9 cellular contexts compared by ENCODE assay signal in genomic region chr6:47741807-47742206, GRCh38. TPM values are rescaled to one million over a fixed set of nuclear protein-coding genes. Genes with fewer than 3 reads are reported as not detected.
A peak's percentile ranks its signal among the peaks of the same experiment; 100 is the strongest.
DNase-seq lines count a peak whose midpoint lies in the region; ATAC-seq, FAIRE-seq and TF ChIP-seq lines count a peak whose summit lies in the region.
"Had no signal": no experiment of that assay in that cellular context is flagged by ENCODE, and none has a peak within 500 bp of the region (broad histone marks: within the 10 kb centered on the region; RNA-seq: fewer than 3 reads in every experiment).

No MANE protein-coding gene starts in this region.

- H3K9me3 ChIP-seq in GM12878 (replicated peaks; ENCODE audit: control insufficient read depth, insufficient read depth, low read length) (no peaks in the 10 kb centered on the region), neural progenitor cell (ENCODE audit: low read depth) (no peaks in the 10 kb centered on the region)
- no peaks in the 10 kb centered on the region for H3K9me3 ChIP-seq in CD4-positive, alpha-beta T cell (ENCODE audit: control insufficient read depth, low read length)
- H3K9me3 ChIP-seq: SJSA1 had no signal

- FAIRE-seq in GM18507 (lab: Jason Lieb, UNC), result peak; percentile 26
- no peak for FAIRE-seq in GM12878 (lab: Jason Lieb, UNC)

- H3K4me1 ChIP-seq in GM12878 (ENCODE audit: control insufficient read depth, insufficient read depth, low read length), result peaks cover 4% of the 10 kb centered on the region; the same call in 1 of the 2 replicates
- no peaks in the 10 kb centered on the region for H3K4me1 ChIP-seq in neural progenitor cell
- H3K4me1 ChIP-seq: SJSA1 had no signal

- no peak overlapping the region for H3K4me3 ChIP-seq in GM12878
- H3K4me3 ChIP-seq in neural progenitor cell, result no peak overlapping the region
- H3K4me3 ChIP-seq in foreskin fibroblast (ENCODE audit: low read depth in 1 of 2, low read length in 2 of 2), result no peak overlapping the region
- H3K4me3 ChIP-seq: SJSA1 had no signal

- no peaks in the 10 kb centered on the region for H4K20me1 ChIP-seq in GM12878 (ENCODE audit: control insufficient read depth, insufficient read depth)
- no peaks in the 10 kb centered on the region for H4K20me1 ChIP-seq in neural progenitor cell (ENCODE audit: low read depth)

- intact Hi-C loops in GM12878 (cut with micrococcal nuclease; ENCODE audit: unreplicated experiment), result no loop called here
- intact Hi-C loops in CD4-positive, alpha-beta T cell (cut with DNase I, micrococcal nuclease), result no loop called here

- TF ChIP-seq POLR2A in GM12878 (IDR thresholded peaks at IDR 0.05; ENCODE audit: low read depth, low read length), result no peak

- CTCF ChIA-PET in GM12878 (lab: Yijun Ruan, JAX), result interaction anchor here (0.8 to 1.6 kb wide), 3 partner anchors 8 to 110 kb away, joined by 4 to 6 read pairs (median 4); partner anchors contain the start of gene OPN5
- CTCF ChIA-PET in CD4-positive, alpha-beta T cell (lab: Charles Lee), result interaction anchor here (0.9 kb wide), 1 partner anchor 46 kb away, joined by 4 read pairs; no protein-coding TSS in a partner anchor
- CTCF ChIA-PET in activated CD4-positive, alpha-beta memory T cell treated with anti-CD3 and anti-CD28 coated beads, Interleukin-2, amount 10 ng/mL, durations not matched to agents 7 days and 5 days (lab: Charles Lee), result interaction anchor here (0.6 kb wide), 1 partner anchor 10 kb away, joined by 4 read pairs; no protein-coding TSS in a partner anchor

- no peak overlapping the region for H3K4me2 ChIP-seq in GM12878 (ENCODE audit: control insufficient read depth, insufficient read depth)
- H3K4me2 ChIP-seq in neural progenitor cell, result no peak overlapping the region

- no peaks in the 10 kb centered on the region for H3K4me1 Mint-ChIP-seq in neural progenitor cell
- no peaks in the 10 kb centered on the region for H3K4me1 Mint-ChIP-seq in CD4-positive, alpha-beta T cell (ENCODE audit: low read depth)
- no peaks in the 10 kb centered on the region for H3K4me1 Mint-ChIP-seq in activated CD4-positive, alpha-beta memory T cell treated with anti-CD3 and anti-CD28 coated beads, Interleukin-2, amount 10 ng/mL, durations not matched to agents 7 days and 5 days

- SMC1A ChIA-PET in GM12878 (lab: Charles Lee; ENCODE audit: uncharacterized antibody, unreplicated experiment), result interaction anchor here (1.2 to 2.0 kb wide), 3 partner anchors 10 to 328 kb away, joined by 4 to 6 read pairs (median 6); no protein-coding TSS in a partner anchor

- no peak overlapping the region for H2AFZ ChIP-seq in GM12878 (ENCODE audit: control insufficient read depth, low read depth, low read length)
- H2AFZ ChIP-seq in neural progenitor cell (replicated peaks), result peak overlapping the region; percentile 4

- in situ Hi-C loops in GM12878 (cut with MboI), result no loop called here

- H3K79me2 ChIP-seq in GM12878 (ENCODE audit: control insufficient read depth, insufficient read depth, low read length), result no peaks in the 10 kb centered on the region
- H3K79me2 ChIP-seq in neural progenitor cell (ENCODE audit: low read depth), result no peaks in the 10 kb centered on the region

- RAD21 ChIA-PET in GM12878 (lab: Charles Lee; ENCODE audit: unreplicated experiment), result no interaction called here

- no peak overlapping the region for H3K4me3 Mint-ChIP-seq in neural progenitor cell
- no peak overlapping the region for H3K4me3 Mint-ChIP-seq in CD4-positive, alpha-beta T cell
- no peak overlapping the region for H3K4me3 Mint-ChIP-seq in activated CD4-positive, alpha-beta memory T cell treated with anti-CD3 and anti-CD28 coated beads, Interleukin-2, amount 10 ng/mL, durations not matched to agents 7 days and 5 days

- H3K27ac Mint-ChIP-seq in neural progenitor cell, result no peak overlapping the region
- no peak overlapping the region for H3K27ac Mint-ChIP-seq in CD4-positive, alpha-beta T cell
- H3K27ac Mint-ChIP-seq in activated CD4-positive, alpha-beta memory T cell treated with anti-CD3 and anti-CD28 coated beads, Interleukin-2, amount 10 ng/mL, durations not matched to agents 7 days and 5 days, result no peak overlapping the region

- TF ChIP-seq CTCF in GM12878 (IDR thresholded peaks at IDR 0.05 in 2 of 3, conservative IDR thresholded peaks at IDR 0.05 in 1 of 3; ENCODE audit: control insufficient read depth in 2 of 3, extremely low read depth in 1 of 3, insufficient read depth in 1 of 3, low read depth in 3 of 3, low read length in 3 of 3) (no peak), neural progenitor cell (IDR thresholded peaks at IDR 0.05) (no peak), foreskin fibroblast (IDR thresholded peaks at IDR 0.05; ENCODE audit: low read depth, low read length) (no peak)
- TF ChIP-seq CTCF in CD4-positive, alpha-beta T cell (IDR thresholded peaks at IDR 0.05), result no peak

- H3K27me3 ChIP-seq in GM12878 (replicated peaks in 1 of 2; ENCODE audit: control insufficient read depth in 2 of 2, insufficient read depth in 2 of 2, low read length in 1 of 2) (no peaks in the 10 kb centered on the region), neural progenitor cell (no peaks in the 10 kb centered on the region)
- H3K27me3 ChIP-seq in CD4-positive, alpha-beta T cell (ENCODE audit: control insufficient read depth, insufficient read depth, low read length), result no peaks in the 10 kb centered on the region
- H3K27me3 ChIP-seq: SJSA1 had no signal

- no peak overlapping the region for H3K9ac ChIP-seq in GM12878 (ENCODE audit: control insufficient read depth, insufficient read depth, low read length)
- H3K9ac ChIP-seq in neural progenitor cell, result no peak overlapping the region

- DNase-seq in GM18507 (ENCODE audit: extremely low spot score, insufficient read length, low read depth), result no peak
- DNase-seq in GM12878 (ENCODE audit: low read depth, low spot score), result no peak
- DNase-seq in neural progenitor cell (ENCODE audit: low spot score), result no peak
- DNase-seq in foreskin fibroblast, result no peak
- DNase-seq in CD4-positive, alpha-beta T cell, result no peak
- DNase-seq in activated CD4-positive, alpha-beta memory T cell treated with anti-CD3 and anti-CD28 coated beads, Interleukin-2, amount 10 ng/mL, durations not matched to agents 7 days and 5 days, result no peak
- no peak for DNase-seq in activated naive CD4-positive, alpha-beta T cell treated with Interleukin-2 at 50 U/mL for 16 hours

- no peaks in the 10 kb centered on the region for H3K9me3 Mint-ChIP-seq in neural progenitor cell
- H3K9me3 Mint-ChIP-seq in CD4-positive, alpha-beta T cell, result no peaks in the 10 kb centered on the region
- no peaks in the 10 kb centered on the region for H3K9me3 Mint-ChIP-seq in activated CD4-positive, alpha-beta memory T cell treated with anti-CD3 and anti-CD28 coated beads, Interleukin-2, amount 10 ng/mL, durations not matched to agents 7 days and 5 days

- TF ChIP-seq RAD21 in GM12878 (IDR thresholded peaks at IDR 0.05; ENCODE audit: insufficient read depth, low read depth, low read length), result no peak

- no peaks in the 10 kb centered on the region for H3F3A ChIP-seq in neural progenitor cell (ENCODE audit: low read depth)

- H3K36me3 Mint-ChIP-seq in neural progenitor cell, result no peaks in the 10 kb centered on the region
- H3K36me3 Mint-ChIP-seq in CD4-positive, alpha-beta T cell (ENCODE audit: low read depth), result no peaks in the 10 kb centered on the region
- no peaks in the 10 kb centered on the region for H3K36me3 Mint-ChIP-seq in activated CD4-positive, alpha-beta memory T cell treated with anti-CD3 and anti-CD28 coated beads, Interleukin-2, amount 10 ng/mL, durations not matched to agents 7 days and 5 days (ENCODE audit: low read depth)

- peak; percentile 22 to 49; a peak in 2 of 4 replicates for TF ChIP-seq EP300 in GM12878 (IDR thresholded peaks at IDR 0.05; ENCODE audit: borderline replicate concordance in 1 of 2, control insufficient read depth in 1 of 2, low read depth in 2 of 2, low read length in 2 of 2)

- H3K27ac ChIP-seq in GM12878 (ENCODE audit: control insufficient read depth, insufficient read depth), result no peak overlapping the region
- H3K27ac ChIP-seq in neural progenitor cell, result no peak overlapping the region
- no peak overlapping the region for H3K27ac ChIP-seq in CD4-positive, alpha-beta T cell (ENCODE audit: low read depth, low read length)
- H3K27ac ChIP-seq: SJSA1 had no signal

- POLR2A ChIA-PET in GM12878 (lab: Charles Lee), result no interaction called here
- POLR2A ChIA-PET in CD4-positive, alpha-beta T cell (lab: Charles Lee), result no interaction called here
- POLR2A ChIA-PET in activated CD4-positive, alpha-beta memory T cell treated with anti-CD3 and anti-CD28 coated beads, Interleukin-2, amount 10 ng/mL, durations not matched to agents 7 days and 5 days (lab: Charles Lee), result no interaction called here

- H3K36me3 ChIP-seq in GM12878 (ENCODE audit: control insufficient read depth in 2 of 2, insufficient read depth in 2 of 2, low read length in 1 of 2), result no peaks in the 10 kb centered on the region
- H3K36me3 ChIP-seq in neural progenitor cell, result no peaks in the 10 kb centered on the region
- H3K36me3 ChIP-seq: SJSA1 had no signal

- H3K27me3 Mint-ChIP-seq in neural progenitor cell (ENCODE audit: insufficient read depth, low read depth), result peaks cover 2% of the 10 kb centered on the region
- H3K27me3 Mint-ChIP-seq in CD4-positive, alpha-beta T cell, result no peaks in the 10 kb centered on the region
- H3K27me3 Mint-ChIP-seq in activated CD4-positive, alpha-beta memory T cell treated with anti-CD3 and anti-CD28 coated beads, Interleukin-2, amount 10 ng/mL, durations not matched to agents 7 days and 5 days, result no peaks in the 10 kb centered on the region

- ATAC-seq in HG02852 (IDR thresholded peaks at IDR 0.05; ENCODE audit: unreplicated experiment) (peak; percentile 74), GM12878 (peak; percentile 80)
- ATAC-seq in CD4-positive, alpha-beta T cell (ENCODE audit: poor library complexity), result no peak

- BruUV-seq in GM12878 (replicated peaks; lab: Mats Ljungman, UMichigan), result no TSS peak

- 21% methylated on average over 2 of the region's 2 CpGs for WGBS in GM12878 (ENCODE audit: insufficient coverage, insufficient replicate concordance, low lambda C conversion rate, missing lambda C conversion rate)

RNA-seq across cellular contexts. Expression of gene OPN5, which starts 40.0 kb away (rescaled TPM):
- not detected in 2 replicates for total RNA-seq in GM12878 (2013; cell fraction: nucleolus; rRNA removed)
- total RNA-seq in GM12878 (2014; rRNA removed) (not detected in 2 replicates), GM12878 (2014; rRNA removed; fragmentation: Illumina TruSeq; extraction: Trizol) (not detected in 2 replicates), GM12878 (2021) (not detected in 2 replicates), neural progenitor cell (ENCODE audit: low replicate concordance) (not detected in 2 replicates)
- polyA plus RNA-seq in GM12878 (2011; ENCODE audit: low read depth), result not detected
- polyA plus RNA-seq in GM12878 (2011; rRNA removed) (not detected in 2 replicates), GM12878 (2014; fragmentation: Illumina TruSeq; extraction: Trizol) (not detected in 2 replicates), GM12878 (2014; fragmentation: Nextera tagmentation; extraction: Ambion mirVana) (not detected), GM12878 (2014; rRNA removed) (not detected in 2 replicates), GM12878 (2016; fragmentation: Nextera tagmentation; extraction: Ambion mirVana) (not detected)
- not detected in 2 replicates for polyA plus RNA-seq in GM12878 (2011; cell fraction: cytosol; rRNA removed)
- polyA plus RNA-seq in GM12878 (2011; cell fraction: nucleus; rRNA removed), result not detected in 2 replicates
- not detected in 2 replicates for polyA plus RNA-seq in GM12878 (2012)
- not detected in 2 replicates for polyA minus RNA-seq in GM12878 (2011; rRNA and poly(A)+ RNA removed)
- polyA minus RNA-seq in GM12878 (2011; cell fraction: cytosol; rRNA and poly(A)+ RNA removed), result not detected in 2 replicates
- not detected in 2 replicates for polyA minus RNA-seq in GM12878 (2011; cell fraction: nucleus; rRNA and poly(A)+ RNA removed)
- not detected for total RNA-seq in CD4-positive, alpha-beta T cell
- not detected for total RNA-seq in activated CD4-positive, alpha-beta memory T cell treated with anti-CD3 and anti-CD28 coated beads, Interleukin-2, amount 10 ng/mL, durations not matched to agents 7 days and 5 days
- total RNA-seq: SJSA1 had no signal

RNA-seq across cellular contexts. Expression of gene ADGRF4, which starts 43.4 kb away (rescaled TPM):
- total RNA-seq in GM12878 (2013; cell fraction: nucleolus; rRNA removed), result 0.46 and 0.54 TPM in 2 replicates
- total RNA-seq in GM12878 (2014; rRNA removed) (0.06 TPM in 1 of 2 replicates, not detected in the other), GM12878 (2014; rRNA removed; fragmentation: Illumina TruSeq; extraction: Trizol) (0.09 TPM in 1 of 2 replicates, not detected in the other), GM12878 (2021) (not detected in 2 replicates), neural progenitor cell (ENCODE audit: low replicate concordance) (not detected in 2 replicates)
- polyA plus RNA-seq in GM12878 (2011; ENCODE audit: low read depth), result 0.09 TPM
- polyA plus RNA-seq in GM12878 (2011; rRNA removed) (0.12 and 0.16 TPM in 2 replicates), GM12878 (2014; fragmentation: Illumina TruSeq; extraction: Trizol) (0.04 TPM in 1 of 2 replicates, not detected in the other), GM12878 (2014; fragmentation: Nextera tagmentation; extraction: Ambion mirVana) (under 1 TPM in 1 of 2 experiments, not detected in 1; 0.04 TPM), GM12878 (2014; rRNA removed) (not detected in 2 replicates), GM12878 (2016; fragmentation: Nextera tagmentation; extraction: Ambion mirVana) (not detected)
- 0.05 and 0.09 TPM in 2 replicates for polyA plus RNA-seq in GM12878 (2011; cell fraction: cytosol; rRNA removed)
- polyA plus RNA-seq in GM12878 (2011; cell fraction: nucleus; rRNA removed), result 0.10 and 0.19 TPM in 2 replicates
- 0.08 TPM in 1 of 2 replicates, not detected in the other for polyA plus RNA-seq in GM12878 (2012)
- 0.07 and 0.10 TPM in 2 replicates for polyA minus RNA-seq in GM12878 (2011; rRNA and poly(A)+ RNA removed)
- not detected in 2 replicates for polyA minus RNA-seq in GM12878 (2011; cell fraction: cytosol; rRNA and poly(A)+ RNA removed)
- 0.12 TPM in 1 of 2 replicates, not detected in the other for polyA minus RNA-seq in GM12878 (2011; cell fraction: nucleus; rRNA and poly(A)+ RNA removed)
- not detected for total RNA-seq in CD4-positive, alpha-beta T cell
- not detected for total RNA-seq in activated CD4-positive, alpha-beta memory T cell treated with anti-CD3 and anti-CD28 coated beads, Interleukin-2, amount 10 ng/mL, durations not matched to agents 7 days and 5 days
- total RNA-seq: SJSA1 had no signal
